Comparison of ENCODE assay signal across 1 cellular context in the genomic region with DNA sequence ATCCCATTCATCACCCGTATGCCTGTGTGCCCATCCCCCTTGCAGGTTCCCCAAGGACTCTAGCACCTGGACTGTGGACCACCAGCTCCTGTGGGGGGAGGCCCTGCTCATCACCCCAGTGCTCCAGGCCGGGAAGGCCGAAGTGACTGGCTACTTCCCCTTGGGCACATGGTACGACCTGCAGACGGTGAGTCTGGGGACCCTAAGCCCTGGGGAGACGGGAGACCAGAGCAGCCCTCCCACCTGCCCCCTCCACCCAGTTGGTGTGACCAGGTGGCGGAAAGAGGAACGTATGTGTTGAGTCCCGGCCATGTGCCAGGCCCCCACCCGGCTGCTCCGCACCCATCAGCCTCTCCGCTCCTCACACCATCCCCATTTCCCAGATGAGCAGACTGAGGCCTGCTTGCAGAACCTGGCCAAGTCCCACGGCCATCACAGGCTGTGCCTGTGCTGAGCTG.
TF ChIP-seq lines count a peak whose summit lies in the region.

No MANE protein-coding gene starts in this region.

TF ChIP-seq in HepG2, 621 proteins besides CTCF, POLR2A, EP300 and RAD21:
- peak; percentile 90 for TF ChIP-seq ZNF629 (CRISPR knock-in tag; conservative IDR thresholded peaks at IDR 0.05)
- TF ChIP-seq FIP1L1 (IDR thresholded peaks at IDR 0.05; ENCODE audit: borderline replicate concordance, insufficient read depth, low read depth, low read length), result no peak
- TF ChIP-seq ZSCAN25 (CRISPR knock-in tag; IDR thresholded peaks at IDR 0.05), result no peak
- TF ChIP-seq ZNF292 (CRISPR knock-in tag; IDR thresholded peaks at IDR 0.05; ENCODE audit: borderline replicate concordance, low read depth), result no peak
- TF ChIP-seq ZNF33B (CRISPR knock-in tag; IDR thresholded peaks at IDR 0.05), result no peak
- TF ChIP-seq ZMYM3 (CRISPR knock-in tag; IDR thresholded peaks at IDR 0.05), result peak; percentile 62; the same call in 1 of the 2 replicates
- TF ChIP-seq RARA (CRISPR knock-in tag; IDR thresholded peaks at IDR 0.05), result no peak
- no peak for TF ChIP-seq KLF15 (CRISPR knock-in tag; IDR thresholded peaks at IDR 0.05; ENCODE audit: borderline replicate concordance)
